ENCODE assay signal across 7 cellular contexts in the genomic region with DNA sequence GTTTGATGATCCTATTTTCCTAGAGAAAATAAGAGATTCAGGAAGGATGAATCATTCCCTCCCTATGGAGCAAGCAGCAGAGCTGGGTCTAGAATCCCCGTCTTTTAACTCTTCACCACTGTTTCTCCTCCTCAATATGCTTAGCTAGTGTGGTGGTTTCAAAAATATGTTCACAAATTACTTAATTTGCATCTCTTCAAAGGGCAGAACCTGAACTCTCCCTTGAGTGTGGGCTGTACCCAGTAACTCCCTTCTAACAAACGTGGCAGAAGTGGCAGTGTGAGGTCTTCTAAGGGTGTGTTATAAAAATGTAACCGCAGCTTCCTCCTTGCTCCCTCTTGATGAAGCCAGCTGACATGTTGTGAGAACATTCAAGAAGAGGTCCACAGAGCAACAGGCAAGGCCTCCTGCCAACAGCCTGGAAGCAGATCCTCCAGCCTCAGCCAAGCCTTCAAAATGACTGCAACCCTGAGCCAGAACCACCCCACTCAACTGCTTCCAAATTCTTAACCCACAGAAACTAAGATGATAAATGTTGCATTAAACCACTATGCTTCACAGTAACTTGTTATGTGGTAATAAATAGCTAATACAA. TPM values are rescaled to one million over a fixed set of nuclear protein-coding genes. Genes with fewer than 3 reads are reported as not detected.
DNase-seq lines count a peak whose midpoint lies in the region; ATAC-seq and TF ChIP-seq lines count a peak whose summit lies in the region.

No MANE protein-coding gene starts in this region.

- H3K9me3 Mint-ChIP-seq in activated naive CD8-positive, alpha-beta T cell (ENCODE audit: low read depth) = no peaks in the 10 kb centered on the region

- TF ChIP-seq CTCF in RWPE2 (IDR thresholded peaks at IDR 0.05; ENCODE audit: poor library complexity, severe bottlenecking) = no peak
- TF ChIP-seq CTCF in left ventricle myocardium inferior (IDR thresholded peaks at IDR 0.05; ENCODE audit: borderline replicate concordance) = no peak
- no peak for TF ChIP-seq CTCF in spleen (IDR thresholded peaks at IDR 0.05 in 8 of 11, conservative IDR thresholded peaks at IDR 0.05 in 3 of 11)

- 3 to 21% (median 9%) methylated on average over 3 of the region's 3 CpGs for WGBS in spleen, 5 donors

- peak overlapping the region; percentile 64 for H3K4me3 Mint-ChIP-seq in activated naive CD8-positive, alpha-beta T cell

- peak overlapping the region; percentile 90 for H3K27ac Mint-ChIP-seq in activated naive CD8-positive, alpha-beta T cell

- peak overlapping the region; percentile 56 for H3K27ac ChIP-seq in RWPE2 (ENCODE audit: poor library complexity, severe bottlenecking)
- peak overlapping the region; percentile 73 for H3K27ac ChIP-seq in left ventricle myocardium inferior (replicated peaks)
- H3K27ac ChIP-seq in spleen = peak overlapping the region; percentile 45 to 92 (median 87)

- no peaks in the 10 kb centered on the region for H3K27me3 ChIP-seq in RWPE2 (ENCODE audit: insufficient read depth, poor library complexity, severe bottlenecking)
- H3K27me3 ChIP-seq in left ventricle myocardium inferior (ENCODE audit: low read depth) = no peaks in the 10 kb centered on the region
- no peaks in the 10 kb centered on the region for H3K27me3 ChIP-seq in spleen (replicated peaks in 1 of 7)

- no peak for DNase-seq in RWPE2 (ENCODE audit: low spot score)
- DNase-seq in left ventricle myocardium inferior = peak; percentile 80
- peak; percentile 87 for DNase-seq in spleen
- DNase-seq in NCI-H2171 (lab: John Stamatoyannopoulos, UW) = no peak

- intact Hi-C loops in left ventricle myocardium inferior (cut with micrococcal nuclease) (no loop called here), spleen (cut with DNase I; ENCODE audit: low total_unique reads) (no loop called here)

- TF ChIP-seq POLR2A in spleen (IDR thresholded peaks at IDR 0.05) = peak in 1 of 3 donors; percentile 19

- H3K36me3 Mint-ChIP-seq in activated naive CD8-positive, alpha-beta T cell = no peaks in the 10 kb centered on the region

- H3K36me3 ChIP-seq in RWPE2 (ENCODE audit: low read depth) = no peaks in the 10 kb centered on the region
- no peaks in the 10 kb centered on the region for H3K36me3 ChIP-seq in left ventricle myocardium inferior
- H3K36me3 ChIP-seq in spleen = no peaks in the 10 kb centered on the region

- peaks cover 8% of the 10 kb centered on the region for H3K4me1 ChIP-seq in RWPE2 (ENCODE audit: insufficient read depth, poor library complexity, severe bottlenecking)
- peaks cover 46% of the 10 kb centered on the region for H3K4me1 ChIP-seq in left ventricle myocardium inferior
- H3K4me1 ChIP-seq in spleen = peaks cover 32 to 99% (median 75%) of the 10 kb centered on the region in 6 donors

- H3K4me3 ChIP-seq in RWPE2 (ENCODE audit: severe bottlenecking) = no peak overlapping the region
- H3K4me3 ChIP-seq in left ventricle myocardium inferior = peak overlapping the region; percentile 16
- H3K4me3 ChIP-seq in spleen = peak overlapping the region in 1 of 8 donors; percentile 46

- H3K9me3 ChIP-seq in RWPE2 (ENCODE audit: severe bottlenecking) (no peaks in the 10 kb centered on the region), left ventricle myocardium inferior (replicated peaks) (no peaks in the 10 kb centered on the region), spleen (no peaks in the 10 kb centered on the region)

- H3K27me3 Mint-ChIP-seq in activated naive CD8-positive, alpha-beta T cell = no peaks in the 10 kb centered on the region

- peaks cover 61% of the 10 kb centered on the region for H3K4me1 Mint-ChIP-seq in activated naive CD8-positive, alpha-beta T cell (ENCODE audit: low read depth)

- ATAC-seq in GM18870 (IDR thresholded peaks at IDR 0.05; ENCODE audit: unreplicated experiment) (peak; percentile 87), HG03066 (IDR thresholded peaks at IDR 0.05; ENCODE audit: low read depth, unreplicated experiment) (peak; percentile 95), RWPE2 (ENCODE audit: low read depth) (peak; percentile 86)

RNA-seq across cellular contexts. Expression of gene SRPK2, which starts 36.6 kb away (rescaled TPM):
- total RNA-seq in left ventricle myocardium inferior = 34.3 TPM
- 10 to 100 TPM; 42.6 to 60.3 (median 56.9) TPM for total RNA-seq in spleen
- 10 to 100 TPM in 2 of 3 donors, 1 to 10 TPM in 1; 9.6 to 12.8 (median 10.7) TPM for polyA plus RNA-seq in spleen

Comparison
In these comparisons a context has a peak if more than half of its experiments do, and no peak if none do; other contexts are left out.
1. DNase-seq: peak in left ventricle myocardium inferior (single experiment) and spleen (single experiment); none in RWPE2 (single experiment) and NCI-H2171 (single experiment).
2. Peak in every context shown above with its lines, with median percentiles within 50 percentile points of each other: ATAC-seq and H3K27ac ChIP-seq.